Comparison of ENCODE assay signal across 8 cellular contexts in genomic region chr9:122463828-122464632, GRCh38. TPM values are rescaled to one million over a fixed set of nuclear protein-coding genes. Genes with fewer than 3 reads are reported as not detected.
A peak's percentile ranks its signal among the peaks of the same experiment; 100 is the strongest.
DNase-seq lines count a peak whose midpoint lies in the region; ATAC-seq lines count a peak whose summit lies in the region.

No MANE protein-coding gene starts in this region.

- H3K4me3 Mint-ChIP-seq in activated CD4-positive, alpha-beta memory T cell treated with anti-CD3 and anti-CD28 coated beads for 36 hours: peak overlapping the region; percentile 73

- peaks cover 28% of the 10 kb centered on the region for H3K27me3 Mint-ChIP-seq in activated CD4-positive, alpha-beta memory T cell treated with anti-CD3 and anti-CD28 coated beads for 36 hours

- DNase-seq in DMS53 (lab: John Stamatoyannopoulos, UW): peak; percentile 88
- DNase-seq in NCI-H2029 (lab: John Stamatoyannopoulos, UW): peak; percentile 81
- DNase-seq in activated CD4-positive, alpha-beta memory T cell treated with anti-CD3 and anti-CD28 coated beads for 36 hours: peak; percentile 33
- peak; percentile 19 for DNase-seq in iris pigment epithelial cell (ENCODE audit: low read depth)
- no peak for DNase-seq in HCEC 1CT

- H3K4me1 Mint-ChIP-seq in activated CD4-positive, alpha-beta memory T cell treated with anti-CD3 and anti-CD28 coated beads for 36 hours (ENCODE audit: low read depth): peaks cover 10% of the 10 kb centered on the region

- H3K36me3 Mint-ChIP-seq in activated CD4-positive, alpha-beta memory T cell treated with anti-CD3 and anti-CD28 coated beads for 36 hours: no peaks in the 10 kb centered on the region

- ATAC-seq in GM21529 (IDR thresholded peaks at IDR 0.05; ENCODE audit: unreplicated experiment): peak; percentile 49
- no peak for ATAC-seq in HG02623 (IDR thresholded peaks at IDR 0.05; ENCODE audit: unreplicated experiment)
- ATAC-seq in HG02840 (IDR thresholded peaks at IDR 0.05; ENCODE audit: low FRiP score, unreplicated experiment): no peak

- H3K27ac Mint-ChIP-seq in activated CD4-positive, alpha-beta memory T cell treated with anti-CD3 and anti-CD28 coated beads for 36 hours: no peak overlapping the region

- CTCF ChIA-PET in activated CD4-positive, alpha-beta memory T cell treated with anti-CD3 and anti-CD28 coated beads for 36 hours (lab: Charles Lee): interaction anchor here (1.0 to 4.6 kb wide), 11 partner anchors 8 to 365 kb away, joined by 3 to 27 read pairs (median 3); no protein-coding TSS in a partner anchor

- POLR2A ChIA-PET in activated CD4-positive, alpha-beta memory T cell treated with anti-CD3 and anti-CD28 coated beads for 36 hours (lab: Charles Lee): interaction anchor here (1.3 kb wide), 1 partner anchor 343 kb away, joined by 3 read pairs; no protein-coding TSS in a partner anchor

- intact Hi-C loops in activated CD4-positive, alpha-beta memory T cell treated with anti-CD3 and anti-CD28 coated beads for 36 hours (cut with micrococcal nuclease): loop anchor here (2.0 kb wide), 1 partner anchor 761 kb away; no protein-coding TSS in a partner anchor

- H3K9me3 Mint-ChIP-seq in activated CD4-positive, alpha-beta memory T cell treated with anti-CD3 and anti-CD28 coated beads for 36 hours: peaks cover 4% of the 10 kb centered on the region

RNA-seq across cellular contexts. Expression of gene OR1J1, which starts 13.7 kb away (rescaled TPM):
- not detected for total RNA-seq in activated CD4-positive, alpha-beta memory T cell treated with anti-CD3 and anti-CD28 coated beads for 36 hours

RNA-seq across cellular contexts. Expression of gene OR1J2, which starts 46.6 kb away (rescaled TPM):
- total RNA-seq in activated CD4-positive, alpha-beta memory T cell treated with anti-CD3 and anti-CD28 coated beads for 36 hours: not detected

RNA-seq across cellular contexts. Expression of gene OR1J4, which starts 54.9 kb away (rescaled TPM):
- not detected for total RNA-seq in activated CD4-positive, alpha-beta memory T cell treated with anti-CD3 and anti-CD28 coated beads for 36 hours
